In the genomic region with DNA sequence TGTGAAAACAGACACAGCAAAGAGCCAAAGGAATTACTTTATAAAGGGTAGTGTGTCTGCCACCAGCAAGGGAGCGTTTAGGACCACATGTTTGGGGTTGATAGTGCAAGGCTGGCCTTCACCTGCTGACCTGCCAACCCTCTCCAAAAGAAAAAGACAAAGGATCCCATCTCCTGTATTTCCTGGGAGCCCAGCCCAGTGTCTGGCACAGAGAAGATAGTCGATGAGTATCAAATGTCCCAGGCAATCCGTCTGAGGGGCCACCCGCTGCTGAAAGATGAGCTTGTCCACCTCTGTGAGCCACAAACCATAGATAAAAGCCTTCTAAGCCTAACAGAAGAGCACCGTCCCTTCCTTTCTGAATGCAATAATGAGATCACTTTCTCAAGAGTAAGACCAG, we compare ENCODE assay signal across 1 cellular context.
TF ChIP-seq lines count a peak whose summit lies in the region.

No MANE protein-coding gene starts in this region.

TF ChIP-seq in K562, 482 proteins besides CTCF, POLR2A, EP300 and RAD21 (continued from another document):
- TF ChIP-seq, protein P1, sequence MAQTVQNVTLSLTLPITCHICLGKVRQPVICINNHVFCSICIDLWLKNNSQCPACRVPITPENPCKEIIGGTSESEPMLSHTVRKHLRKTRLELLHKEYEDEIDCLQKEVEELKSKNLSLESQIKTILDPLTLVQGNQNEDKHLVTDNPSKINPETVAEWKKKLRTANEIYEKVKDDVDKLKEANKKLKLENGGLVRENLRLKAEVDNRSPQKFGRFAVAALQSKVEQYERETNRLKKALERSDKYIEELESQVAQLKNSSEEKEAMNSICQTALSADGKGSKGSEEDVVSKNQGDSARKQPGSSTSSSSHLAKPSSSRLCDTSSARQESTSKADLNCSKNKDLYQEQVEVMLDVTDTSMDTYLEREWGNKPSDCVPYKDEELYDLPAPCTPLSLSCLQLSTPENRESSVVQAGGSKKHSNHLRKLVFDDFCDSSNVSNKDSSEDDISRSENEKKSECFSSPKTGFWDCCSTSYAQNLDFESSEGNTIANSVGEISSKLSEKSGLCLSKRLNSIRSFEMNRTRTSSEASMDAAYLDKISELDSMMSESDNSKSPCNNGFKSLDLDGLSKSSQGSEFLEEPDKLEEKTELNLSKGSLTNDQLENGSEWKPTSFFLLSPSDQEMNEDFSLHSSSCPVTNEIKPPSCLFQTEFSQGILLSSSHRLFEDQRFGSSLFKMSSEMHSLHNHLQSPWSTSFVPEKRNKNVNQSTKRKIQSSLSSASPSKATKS (CRISPR knock-in tag; IDR thresholded peaks at IDR 0.05) = no peak
- TF ChIP-seq GMEB1 (CRISPR knock-in tag; IDR thresholded peaks at IDR 0.05) (no peak), GTF2E2 (tag; IDR thresholded peaks at IDR 0.05) (no peak), ZNF134 (CRISPR knock-in tag; conservative IDR thresholded peaks at IDR 0.05) (peak; percentile 80; the same call in 1 of the 2 replicates), SMC3 (conservative IDR thresholded peaks at IDR 0.05; ENCODE audit: insufficient read depth, low read depth, low read length) (no peak), TCF3 (CRISPR knock-in tag; IDR thresholded peaks at IDR 0.05) (peak; percentile 57), SMAD4 (CRISPR knock-in tag; conservative IDR thresholded peaks at IDR 0.05) (0 out of 2 replicates have a peak, but pooled peaks have one; percentile 22), KHSRP (IDR thresholded peaks at IDR 0.05) (no peak), CBFA2T2 (conservative IDR thresholded peaks at IDR 0.05) (peak; percentile 55), ZZZ3 (IDR thresholded peaks at IDR 0.05) (no peak), MCM2 (IDR thresholded peaks at IDR 0.05; ENCODE audit: low read depth) (no peak), ZNF23 (CRISPR knock-in tag; IDR thresholded peaks at IDR 0.05) (no peak), ZNF239 (CRISPR knock-in tag; IDR thresholded peaks at IDR 0.05) (no peak), MBD2 (IDR thresholded peaks at IDR 0.05; ENCODE audit: borderline replicate concordance, low read depth) (no peak), ILF3 (IDR thresholded peaks at IDR 0.05; ENCODE audit: borderline replicate concordance) (no peak), HNRNPUL1 (IDR thresholded peaks at IDR 0.05; ENCODE audit: low read length) (no peak), ZNF197 (CRISPR knock-in tag; IDR thresholded peaks at IDR 0.05; ENCODE audit: low read depth) (no peak), TCF7L2 (IDR thresholded peaks at IDR 0.05; ENCODE audit: low read depth, low read length) (no peak), NCOR1 (IDR thresholded peaks at IDR 0.05) (peak; percentile 25; the same call in 1 of the 2 replicates), ZNF764 (CRISPR knock-in tag; IDR thresholded peaks at IDR 0.05; ENCODE audit: low read depth) (no peak), MECOM (CRISPR knock-in tag; IDR thresholded peaks at IDR 0.05) (peak; percentile 78), CBFA2T3 (IDR thresholded peaks at IDR 0.05) (peak; percentile 74), ARNT (IDR thresholded peaks at IDR 0.05) (no peak), HSF4 (CRISPR knock-in tag; IDR thresholded peaks at IDR 0.05; ENCODE audit: borderline replicate concordance) (no peak), MEIS2 (IDR thresholded peaks at IDR 0.05; ENCODE audit: partially characterized antibody) (peak; percentile 20), TAL1 (IDR thresholded peaks at IDR 0.05) (peak; percentile 36; the same call in 1 of the 2 replicates), ZBTB8A (IDR thresholded peaks at IDR 0.05; ENCODE audit: partially characterized antibody) (no peak)
- TF ChIP-seq, protein P2, sequence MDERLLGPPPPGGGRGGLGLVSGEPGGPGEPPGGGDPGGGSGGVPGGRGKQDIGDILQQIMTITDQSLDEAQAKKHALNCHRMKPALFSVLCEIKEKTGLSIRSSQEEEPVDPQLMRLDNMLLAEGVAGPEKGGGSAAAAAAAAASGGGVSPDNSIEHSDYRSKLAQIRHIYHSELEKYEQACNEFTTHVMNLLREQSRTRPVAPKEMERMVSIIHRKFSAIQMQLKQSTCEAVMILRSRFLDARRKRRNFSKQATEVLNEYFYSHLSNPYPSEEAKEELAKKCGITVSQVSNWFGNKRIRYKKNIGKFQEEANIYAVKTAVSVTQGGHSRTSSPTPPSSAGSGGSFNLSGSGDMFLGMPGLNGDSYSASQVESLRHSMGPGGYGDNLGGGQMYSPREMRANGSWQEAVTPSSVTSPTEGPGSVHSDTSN (CRISPR knock-in tag; IDR thresholded peaks at IDR 0.05; ENCODE audit: low read depth) = no peak
- TF ChIP-seq, protein P2 (tag; conservative IDR thresholded peaks at IDR 0.05; ENCODE audit: low read depth) = peak; percentile 22; the same call in 1 of the 2 replicates
- TF ChIP-seq, protein P3, sequence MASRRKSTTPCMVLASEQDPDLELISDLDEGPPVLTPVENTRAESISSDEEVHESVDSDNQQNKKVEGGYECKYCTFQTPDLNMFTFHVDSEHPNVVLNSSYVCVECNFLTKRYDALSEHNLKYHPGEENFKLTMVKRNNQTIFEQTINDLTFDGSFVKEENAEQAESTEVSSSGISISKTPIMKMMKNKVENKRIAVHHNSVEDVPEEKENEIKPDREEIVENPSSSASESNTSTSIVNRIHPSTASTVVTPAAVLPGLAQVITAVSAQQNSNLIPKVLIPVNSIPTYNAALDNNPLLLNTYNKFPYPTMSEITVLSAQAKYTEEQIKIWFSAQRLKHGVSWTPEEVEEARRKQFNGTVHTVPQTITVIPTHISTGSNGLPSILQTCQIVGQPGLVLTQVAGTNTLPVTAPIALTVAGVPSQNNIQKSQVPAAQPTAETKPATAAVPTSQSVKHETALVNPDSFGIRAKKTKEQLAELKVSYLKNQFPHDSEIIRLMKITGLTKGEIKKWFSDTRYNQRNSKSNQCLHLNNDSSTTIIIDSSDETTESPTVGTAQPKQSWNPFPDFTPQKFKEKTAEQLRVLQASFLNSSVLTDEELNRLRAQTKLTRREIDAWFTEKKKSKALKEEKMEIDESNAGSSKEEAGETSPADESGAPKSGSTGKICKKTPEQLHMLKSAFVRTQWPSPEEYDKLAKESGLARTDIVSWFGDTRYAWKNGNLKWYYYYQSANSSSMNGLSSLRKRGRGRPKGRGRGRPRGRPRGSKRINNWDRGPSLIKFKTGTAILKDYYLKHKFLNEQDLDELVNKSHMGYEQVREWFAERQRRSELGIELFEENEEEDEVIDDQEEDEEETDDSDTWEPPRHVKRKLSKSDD (conservative IDR thresholded peaks at IDR 0.05; ENCODE audit: low read length) = no peak
- TF ChIP-seq, protein P4, sequence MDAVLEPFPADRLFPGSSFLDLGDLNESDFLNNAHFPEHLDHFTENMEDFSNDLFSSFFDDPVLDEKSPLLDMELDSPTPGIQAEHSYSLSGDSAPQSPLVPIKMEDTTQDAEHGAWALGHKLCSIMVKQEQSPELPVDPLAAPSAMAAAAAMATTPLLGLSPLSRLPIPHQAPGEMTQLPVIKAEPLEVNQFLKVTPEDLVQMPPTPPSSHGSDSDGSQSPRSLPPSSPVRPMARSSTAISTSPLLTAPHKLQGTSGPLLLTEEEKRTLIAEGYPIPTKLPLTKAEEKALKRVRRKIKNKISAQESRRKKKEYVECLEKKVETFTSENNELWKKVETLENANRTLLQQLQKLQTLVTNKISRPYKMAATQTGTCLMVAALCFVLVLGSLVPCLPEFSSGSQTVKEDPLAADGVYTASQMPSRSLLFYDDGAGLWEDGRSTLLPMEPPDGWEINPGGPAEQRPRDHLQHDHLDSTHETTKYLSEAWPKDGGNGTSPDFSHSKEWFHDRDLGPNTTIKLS (IDR thresholded peaks at IDR 0.05; ENCODE audit: borderline replicate concordance, low read depth) = no peak
